In genomic region chr19:6279620-6279930, GRCh38 we compare ENCODE assay signal across 8 cellular contexts. TPM values are rescaled to one million over a fixed set of nuclear protein-coding genes. Genes with fewer than 3 reads are reported as not detected.
DNase-seq lines count a peak whose midpoint lies in the region; ATAC-seq and TF ChIP-seq lines count a peak whose summit lies in the region.

No MANE protein-coding gene starts in this region.

- CTCF ChIA-PET in naive thymus-derived CD4-positive, alpha-beta T cell (lab: Charles Lee) = no interaction called here

- no peaks in the 10 kb centered on the region for H3K36me3 ChIP-seq in brain microvascular endothelial cell (replicated peaks)
- H3K36me3 ChIP-seq in naive thymus-derived CD4-positive, alpha-beta T cell (ENCODE audit: control insufficient read depth in 2 of 3, insufficient read depth in 3 of 3, low read length in 3 of 3) = no peaks in the 10 kb centered on the region

- peaks cover 3 to 20% of the 10 kb centered on the region in 2 donors for H3K4me1 ChIP-seq in naive thymus-derived CD4-positive, alpha-beta T cell (ENCODE audit: control insufficient read depth in 2 of 2, insufficient read depth in 2 of 2, low read length in 2 of 2)

- peaks cover 33 to 46% (median 44%) of the 10 kb centered on the region in 7 donors for H3K4me1 Mint-ChIP-seq in naive thymus-derived CD4-positive, alpha-beta T cell

- H3K9me3 ChIP-seq in naive thymus-derived CD4-positive, alpha-beta T cell (ENCODE audit: control insufficient read depth in 2 of 3, low read length in 3 of 3) = no peaks in the 10 kb centered on the region

- H3K36me3 Mint-ChIP-seq in naive thymus-derived CD4-positive, alpha-beta T cell = no peaks in the 10 kb centered on the region

- DNase-seq in brain microvascular endothelial cell (no peak), H4 (ENCODE audit: low spot score) (no peak), midbrain (lab: John Stamatoyannopoulos, UW) (no peak), posterior cingulate gyrus (no peak)
- DNase-seq in naive thymus-derived CD4-positive, alpha-beta T cell = peak in 1 of 9 donors; percentile 16
- no peak for DNase-seq in stimulated activated CD4-positive, alpha-beta T cell treated with anti-CD3 and anti-CD28 coated beads, Interleukin-4, amount 100 ng/mL, for 1 hour

- intact Hi-C loops in naive thymus-derived CD4-positive, alpha-beta T cell (cut with micrococcal nuclease) = loop anchor here in 1 of 2 donors (1.0 kb wide), 1 partner anchor 225 kb away; no protein-coding TSS in a partner anchor
- intact Hi-C loops in posterior cingulate gyrus (cut with DNase I) = no loop called here

- H3K4me3 ChIP-seq in brain microvascular endothelial cell (ENCODE audit: low read depth, low read length) = peak overlapping the region; percentile 77
- peak overlapping the region; percentile 54 for H3K4me3 ChIP-seq in naive thymus-derived CD4-positive, alpha-beta T cell (ENCODE audit: low read length)

- H3K27ac Mint-ChIP-seq in naive thymus-derived CD4-positive, alpha-beta T cell = no peak overlapping the region

- peak overlapping the region; percentile 32 for H3K27ac ChIP-seq in brain microvascular endothelial cell
- peak overlapping the region; percentile 78 for H3K27ac ChIP-seq in naive thymus-derived CD4-positive, alpha-beta T cell (ENCODE audit: low read depth, low read length)

- H3K27me3 Mint-ChIP-seq in naive thymus-derived CD4-positive, alpha-beta T cell = peaks cover 0 to 6% (median 0%) of the 10 kb centered on the region in 5 donors

- peak overlapping the region in 6 of 10 donors; percentile 41 to 97 (median 50) for H3K4me3 Mint-ChIP-seq in naive thymus-derived CD4-positive, alpha-beta T cell

- peaks cover 0 to 1% (median 0%) of the 10 kb centered on the region in 11 donors for H3K9me3 Mint-ChIP-seq in naive thymus-derived CD4-positive, alpha-beta T cell

- no peak for TF ChIP-seq CTCF in brain microvascular endothelial cell (IDR thresholded peaks at IDR 0.05; ENCODE audit: low read depth, low read length, missing control alignments)

- ATAC-seq in GM19452 (IDR thresholded peaks at IDR 0.05; ENCODE audit: unreplicated experiment) = peak; percentile 23
- peak; percentile 40 for ATAC-seq in HG03175 (IDR thresholded peaks at IDR 0.05; ENCODE audit: unreplicated experiment)
- ATAC-seq in naive thymus-derived CD4-positive, alpha-beta T cell = peak; percentile 45

- POLR2A ChIA-PET in naive thymus-derived CD4-positive, alpha-beta T cell (lab: Charles Lee) = no interaction called here

- in situ Hi-C loops in brain microvascular endothelial cell (cut with HindIII; ENCODE audit: low pct_ligation_motif_present, low sequenced_read_pairs) = loop anchor here (5.0 to 25.0 kb wide), 2 partner anchors 42 to 242 kb away; no protein-coding TSS in a partner anchor

- H3K27me3 ChIP-seq in brain microvascular endothelial cell (replicated peaks) = no peaks in the 10 kb centered on the region
- no peaks in the 10 kb centered on the region for H3K27me3 ChIP-seq in naive thymus-derived CD4-positive, alpha-beta T cell (ENCODE audit: control insufficient read depth in 2 of 2, insufficient read depth in 2 of 2, low read length in 2 of 2)

RNA-seq across cellular contexts. Expression of gene MLLT1, which starts 0.2 kb away (rescaled TPM):
- total RNA-seq in naive thymus-derived CD4-positive, alpha-beta T cell = 10 to 100 TPM; 33.3 to 47.5 (median 39.0) TPM
- 1 to 10 TPM in 1 of 2 donors, under 1 TPM in 1; 0.57 to 1.8 TPM for polyA plus RNA-seq in naive thymus-derived CD4-positive, alpha-beta T cell
- total RNA-seq in H4 (2014; rRNA removed; shearing (Covaris generic)) = 8.1 and 9.6 TPM in 2 replicates

RNA-seq across cellular contexts. Expression of gene ACER1, which starts 53.8 kb away (rescaled TPM):
- 1 to 10 TPM in 2 of 5 experiments, under 1 TPM in 3; 0.65 to 2.9 (median 0.87) TPM for total RNA-seq in naive thymus-derived CD4-positive, alpha-beta T cell
- 1 to 10 TPM; 1.1 to 3.9 TPM for polyA plus RNA-seq in naive thymus-derived CD4-positive, alpha-beta T cell
- not detected in 2 replicates for total RNA-seq in H4 (2014; rRNA removed; shearing (Covaris generic))
